ENCODE assay signal across 21 cellular contexts in genomic region chr9:134287591-134288518, GRCh38. TPM values are rescaled to one million over a fixed set of nuclear protein-coding genes. Genes with fewer than 3 reads are reported as not detected.
DNase-seq lines count a peak whose midpoint lies in the region; ATAC-seq and TF ChIP-seq lines count a peak whose summit lies in the region.
"Had no signal": no experiment of that assay in that cellular context is flagged by ENCODE, and none has a peak within 500 bp of the region (broad histone marks: within the 10 kb centered on the region; RNA-seq: fewer than 3 reads in every experiment).

No MANE protein-coding gene starts in this region.

- no peaks in the 10 kb centered on the region for H3K27me3 ChIP-seq in psoas muscle (ENCODE audit: insufficient read depth in 3 of 3, low read length in 2 of 3)
- H3K27me3 ChIP-seq: ascending aorta, colonic mucosa, MG63, upper lobe of left lung had no signal

- TF ChIP-seq CTCF in psoas muscle (IDR thresholded peaks at IDR 0.05) = no peak

- ATAC-seq in left ventricle myocardium superior = no peak
- no peak for ATAC-seq in psoas muscle
- no peak for ATAC-seq in sciatic nerve
- ATAC-seq in GM18511 (IDR thresholded peaks at IDR 0.05; ENCODE audit: unreplicated experiment) = no peak
- ATAC-seq: stimulated activated naive CD8-positive, alpha-beta T cell treated with anti-CD3 and anti-CD28 coated beads, Interleukin-15, amount 100 ng/mL, for 72 hours had no signal

- intact Hi-C loops in left ventricle myocardium superior (cut with micrococcal nuclease) = no loop called here
- intact Hi-C loops in psoas muscle (cut with DNase I) = no loop called here
- intact Hi-C loops in sciatic nerve (cut with DNase I) = no loop called here

- no peaks in the 10 kb centered on the region for H3K36me3 ChIP-seq in psoas muscle (ENCODE audit: insufficient read depth in 1 of 2, low read depth in 1 of 2)
- H3K36me3 ChIP-seq: ascending aorta, colonic mucosa, MG63, upper lobe of left lung had no signal

- 82 to 88% (median 83%) methylated on average over 31 to 35 of the region's 35 CpGs for WGBS in psoas muscle, 3 donors

- peak; percentile 32 for DNase-seq in NCI-H748 (lab: John Stamatoyannopoulos, UW; ENCODE audit: unreplicated experiment)
- DNase-seq in NCI-H748 treated with DMSO at 0.1 percent for 48 hours (lab: John Stamatoyannopoulos, UW) = no peak
- peak; percentile 20 for DNase-seq in NCI-H82 treated with DMSO at 0.1 percent for 48 hours (lab: John Stamatoyannopoulos, UW; ENCODE audit: unreplicated experiment)
- peak; percentile 14 for DNase-seq in left ventricle myocardium superior
- peak; percentile 6 to 36 for DNase-seq in psoas muscle
- DNase-seq in sciatic nerve (ENCODE audit: low spot score) = no peak
- no peak for DNase-seq in GM19240 (ENCODE audit: insufficient read length, low spot score)
- DNase-seq: ACHN; activated CD4-positive, alpha-beta T cell treated with anti-CD3 and anti-CD28 coated beads, Interleukin-2, amount 50 U/mL, for 1 hour; activated gamma-delta T cell treated with Interleukin-2 at 50 U/mL for 16 hours; colonic mucosa; DND-41; HCEC 1CT; MG63; NCI-H2029; PC-9; stimulated activated CD4-positive, alpha-beta T cell treated with anti-CD3 and anti-CD28 coated beads, Interleukin-2, amount 100 ng/mL, for 24 hours; stimulated activated naive CD8-positive, alpha-beta T cell treated with anti-CD3 and anti-CD28 coated beads, Interleukin-15, amount 100 ng/mL, for 72 hours; upper lobe of left lung had no signal

- H3K9me3 ChIP-seq in psoas muscle = no peaks in the 10 kb centered on the region
- H3K9me3 ChIP-seq: ascending aorta, colonic mucosa, MG63, upper lobe of left lung had no signal

- H3K4me3 ChIP-seq in psoas muscle = no peak overlapping the region
- H3K4me3 ChIP-seq: ascending aorta, colonic mucosa, MG63, PC-9, upper lobe of left lung had no signal

- H3K4me1 ChIP-seq in psoas muscle = peaks cover 27% of the 10 kb centered on the region
- H3K4me1 ChIP-seq: colonic mucosa had no signal

- no peak overlapping the region for H3K27ac ChIP-seq in psoas muscle
- H3K27ac ChIP-seq: ascending aorta, colonic mucosa, PC-9, upper lobe of left lung had no signal

RNA-seq across cellular contexts. Expression of gene RXRA, which starts 38.4 kb away (rescaled TPM):
- 90.8 TPM for total RNA-seq in left ventricle myocardium superior
- total RNA-seq in psoas muscle = 100 to 1,000 TPM in 3 of 4 donors, 10 to 100 TPM in 1; 84.3 to 192 (median 147) TPM
- polyA plus RNA-seq in psoas muscle = 100 to 1,000 TPM in 1 of 3 donors, 10 to 100 TPM in 2; 37.7 to 156 (median 76.4) TPM
- total RNA-seq in sciatic nerve = 78.1 TPM

Comparison
In these comparisons a context has a peak if more than half of its experiments do, and no peak if none do; other contexts are left out.
1. DNase-seq: peak in NCI-H748 (single experiment), NCI-H82 treated with DMSO at 0.1 percent for 48 hours (single experiment), left ventricle myocardium superior (single experiment) and psoas muscle (2 of 2); none in NCI-H748 treated with DMSO at 0.1 percent for 48 hours (single experiment), sciatic nerve (single experiment) and GM19240 (single experiment).